In the genomic region with DNA sequence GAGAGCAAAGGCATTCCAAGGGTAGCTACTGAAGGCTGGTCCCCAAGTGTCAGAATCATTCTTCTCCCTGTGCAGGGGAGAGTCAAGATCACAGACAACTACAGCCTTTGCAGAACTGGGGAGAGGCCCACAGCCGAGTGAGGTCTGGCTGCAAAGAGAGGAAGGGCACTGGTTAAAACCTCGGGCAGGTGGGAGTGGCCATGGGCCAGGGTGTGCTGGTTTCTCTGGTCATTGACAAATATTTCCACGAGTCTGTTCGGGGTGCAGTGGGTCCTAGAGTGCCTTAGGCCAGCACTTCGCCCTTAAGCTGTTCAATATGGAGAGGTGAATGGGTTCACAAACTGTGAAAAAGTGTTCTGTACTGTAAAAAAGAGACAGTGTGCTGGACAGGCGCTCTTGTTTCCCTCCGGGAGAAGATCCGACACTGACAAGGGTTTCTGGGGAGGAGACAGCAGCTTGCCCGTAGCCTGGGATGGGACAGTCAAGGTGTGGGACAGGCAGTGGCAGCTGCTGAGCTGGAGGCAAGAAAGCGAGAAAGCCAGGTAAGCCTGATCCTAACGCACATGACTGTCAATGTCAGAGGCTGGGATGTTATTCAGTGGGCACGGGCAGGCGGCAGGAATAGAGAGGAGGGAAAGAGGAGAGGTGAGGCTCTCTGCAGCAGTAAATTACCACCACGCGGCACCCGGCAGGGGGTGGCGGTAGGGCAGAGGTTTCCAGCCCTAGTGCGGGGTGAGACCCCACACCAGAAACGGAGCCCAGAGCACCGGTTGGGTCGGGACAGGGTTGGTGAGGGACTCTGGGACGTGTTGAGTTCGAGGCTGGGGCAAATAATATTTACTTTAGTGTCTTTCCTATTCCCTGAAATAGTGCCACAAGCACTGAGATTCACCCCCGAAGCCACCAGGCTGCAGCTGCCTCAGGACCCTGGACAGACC, we compare ENCODE assay signal across 1 cellular context.
TF ChIP-seq lines count a peak whose summit lies in the region.

No MANE protein-coding gene starts in this region.

TF ChIP-seq in HCT116, 20 proteins besides CTCF, POLR2A, EP300 and RAD21 (continued from another document):
- TF ChIP-seq, protein P1, sequence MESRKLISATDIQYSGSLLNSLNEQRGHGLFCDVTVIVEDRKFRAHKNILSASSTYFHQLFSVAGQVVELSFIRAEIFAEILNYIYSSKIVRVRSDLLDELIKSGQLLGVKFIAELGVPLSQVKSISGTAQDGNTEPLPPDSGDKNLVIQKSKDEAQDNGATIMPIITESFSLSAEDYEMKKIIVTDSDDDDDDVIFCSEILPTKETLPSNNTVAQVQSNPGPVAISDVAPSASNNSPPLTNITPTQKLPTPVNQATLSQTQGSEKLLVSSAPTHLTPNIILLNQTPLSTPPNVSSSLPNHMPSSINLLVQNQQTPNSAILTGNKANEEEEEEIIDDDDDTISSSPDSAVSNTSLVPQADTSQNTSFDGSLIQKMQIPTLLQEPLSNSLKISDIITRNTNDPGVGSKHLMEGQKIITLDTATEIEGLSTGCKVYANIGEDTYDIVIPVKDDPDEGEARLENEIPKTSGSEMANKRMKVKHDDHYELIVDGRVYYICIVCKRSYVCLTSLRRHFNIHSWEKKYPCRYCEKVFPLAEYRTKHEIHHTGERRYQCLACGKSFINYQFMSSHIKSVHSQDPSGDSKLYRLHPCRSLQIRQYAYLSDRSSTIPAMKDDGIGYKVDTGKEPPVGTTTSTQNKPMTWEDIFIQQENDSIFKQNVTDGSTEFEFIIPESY (IDR thresholded peaks at IDR 0.05; ENCODE audit: extremely low read depth, insufficient replicate concordance, low read length), result no peak
- TF ChIP-seq, protein P2, sequence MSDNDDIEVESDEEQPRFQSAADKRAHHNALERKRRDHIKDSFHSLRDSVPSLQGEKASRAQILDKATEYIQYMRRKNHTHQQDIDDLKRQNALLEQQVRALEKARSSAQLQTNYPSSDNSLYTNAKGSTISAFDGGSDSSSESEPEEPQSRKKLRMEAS (IDR thresholded peaks at IDR 0.05), result no peak
